In genomic region chr3:120094776-120095225, GRCh38 we compare ENCODE assay signal across 1 cellular context.
A peak's percentile ranks its signal among the peaks of the same experiment; 100 is the strongest.
TF ChIP-seq lines count a peak whose summit lies in the region.

No MANE protein-coding gene starts in this region.

TF ChIP-seq in GM12878, 131 proteins besides CTCF, POLR2A, EP300 and RAD21 (continued from another document):
- TF ChIP-seq IRF5 (IDR thresholded peaks at IDR 0.05; ENCODE audit: borderline replicate concordance) (no peak), ZNF592 (IDR thresholded peaks at IDR 0.05) (no peak), NFYA (IDR thresholded peaks at IDR 0.05; ENCODE audit: borderline replicate concordance, low read depth, low read length) (peak; percentile 94), ZZZ3 (IDR thresholded peaks at IDR 0.05; ENCODE audit: control insufficient read depth, insufficient read length, low read depth) (no peak), ATF7 (IDR thresholded peaks at IDR 0.05; ENCODE audit: low read depth) (0 out of 2 replicates have a peak, but pooled peaks have one; percentile 8), BRCA1 (IDR thresholded peaks at IDR 0.05; ENCODE audit: low read depth, low read length) (no peak), HDGF (IDR thresholded peaks at IDR 0.05) (peak; percentile 92), TAF1 (IDR thresholded peaks at IDR 0.05; ENCODE audit: borderline replicate concordance, low read depth, low read length) (no peak), STAT3 (IDR thresholded peaks at IDR 0.05; ENCODE audit: low read depth, low read length) (0 out of 2 replicates have a peak, but pooled peaks have one; percentile 47), CHD2 (IDR thresholded peaks at IDR 0.05; ENCODE audit: borderline replicate concordance, low read depth, low read length) (peak; percentile 91), SRF (IDR thresholded peaks at IDR 0.05; ENCODE audit: low read depth in 2 of 2, low read length in 2 of 2) (no peak), PAX8 (IDR thresholded peaks at IDR 0.05) (no peak), USF2 (IDR thresholded peaks at IDR 0.05; ENCODE audit: borderline replicate concordance, low read depth, low read length) (no peak)
- TF ChIP-seq, protein P1, sequence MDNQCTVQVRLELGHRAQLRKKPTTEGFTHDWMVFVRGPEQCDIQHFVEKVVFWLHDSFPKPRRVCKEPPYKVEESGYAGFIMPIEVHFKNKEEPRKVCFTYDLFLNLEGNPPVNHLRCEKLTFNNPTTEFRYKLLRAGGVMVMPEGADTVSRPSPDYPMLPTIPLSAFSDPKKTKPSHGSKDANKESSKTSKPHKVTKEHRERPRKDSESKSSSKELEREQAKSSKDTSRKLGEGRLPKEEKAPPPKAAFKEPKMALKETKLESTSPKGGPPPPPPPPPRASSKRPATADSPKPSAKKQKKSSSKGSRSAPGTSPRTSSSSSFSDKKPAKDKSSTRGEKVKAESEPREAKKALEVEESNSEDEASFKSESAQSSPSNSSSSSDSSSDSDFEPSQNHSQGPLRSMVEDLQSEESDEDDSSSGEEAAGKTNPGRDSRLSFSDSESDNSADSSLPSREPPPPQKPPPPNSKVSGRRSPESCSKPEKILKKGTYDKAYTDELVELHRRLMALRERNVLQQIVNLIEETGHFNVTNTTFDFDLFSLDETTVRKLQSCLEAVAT (IDR thresholded peaks at IDR 0.05) = no peak
